Comparison of ENCODE assay signal across 12 cellular contexts in genomic region chr12:52126605-52127578, GRCh38. TPM values are rescaled to one million over a fixed set of nuclear protein-coding genes. Genes with fewer than 3 reads are reported as not detected.
DNase-seq lines count a peak whose midpoint lies in the region; TF ChIP-seq lines count a peak whose summit lies in the region.
"Had no signal": no experiment of that assay in that cellular context is flagged by ENCODE, and none has a peak within 500 bp of the region (broad histone marks: within the 10 kb centered on the region; RNA-seq: fewer than 3 reads in every experiment).

No MANE protein-coding gene starts in this region.

- H3K9ac ChIP-seq in Karpas-422 (ENCODE audit: low read length), result no peak overlapping the region

- H3K4me1 ChIP-seq in tibial artery (peaks cover 0 to 8% (median 0%) of the 10 kb centered on the region in 4 donors), Karpas-422 (ENCODE audit: low read length) (peaks cover 26% of the 10 kb centered on the region)

- H3K27ac ChIP-seq in cingulate gyrus (ENCODE audit: low read depth, low read length) (peak overlapping the region; percentile 49), tibial artery (peak overlapping the region in 1 of 2 donors; percentile 28), Karpas-422 (ENCODE audit: low read length) (no peak overlapping the region)

- no peaks in the 10 kb centered on the region for H4K20me1 ChIP-seq in Karpas-422 (ENCODE audit: insufficient read depth, low read depth, low read length)

- no peak overlapping the region for H2AFZ ChIP-seq in Karpas-422 (ENCODE audit: low read length)

- H3K4me3 ChIP-seq in tibial artery, result no peak overlapping the region
- H3K4me3 ChIP-seq in Karpas-422 (ENCODE audit: low read length), result no peak overlapping the region

- peaks cover 0 to 32% of the 10 kb centered on the region in 2 donors for H3K27me3 ChIP-seq in tibial artery
- no peaks in the 10 kb centered on the region for H3K27me3 ChIP-seq in Karpas-422 (ENCODE audit: low read length)

- DNase-seq in HEK293T (ENCODE audit: extremely low spot score) (peak; percentile 19), left kidney (ENCODE audit: low read depth, low spot score) (peak; percentile 70), tibial artery (peak; percentile 58 to 70), NCI-H1694 treated with DMSO at 0.1 percent for 48 hours (lab: John Stamatoyannopoulos, UW) (no peak), Karpas-422 (no peak), posterior vena cava (ENCODE audit: low spot score) (no peak), NAMALWA (ENCODE audit: low spot score) (no peak)
- DNase-seq: anterior cingulate cortex, NCI-H226 had no signal

- intact Hi-C loops in tibial artery (cut with DNase I; ENCODE audit: low total_unique reads) (no loop called here), posterior vena cava (cut with DNase I) (no loop called here)

- TF ChIP-seq CTCF in tibial artery (IDR thresholded peaks at IDR 0.05), result no peak

- no peaks in the 10 kb centered on the region for H3K79me2 ChIP-seq in Karpas-422 (ENCODE audit: low read length)

- POLR2A ChIA-PET in HEK293T (lab: Yijun Ruan, JAX), result no interaction called here

- CTCF ChIA-PET in HEK293T (lab: Yijun Ruan, JAX), result interaction anchor here (1.0 to 1.9 kb wide), 2 partner anchors 101 to 102 kb away, joined by 3 to 7 read pairs; no protein-coding TSS in a partner anchor

- no peaks in the 10 kb centered on the region for H3K9me2 ChIP-seq in Karpas-422 (replicated peaks; ENCODE audit: insufficient read depth, low read length)

- H3K36me3 ChIP-seq in tibial artery (no peaks in the 10 kb centered on the region), Karpas-422 (ENCODE audit: insufficient read depth, low read length) (no peaks in the 10 kb centered on the region)

- H3K4me2 ChIP-seq in Karpas-422 (ENCODE audit: low read depth, low read length, poor library complexity, severe bottlenecking), result no peak overlapping the region

- H3K9me3 ChIP-seq in tibial artery, result no peaks in the 10 kb centered on the region
- no peaks in the 10 kb centered on the region for H3K9me3 ChIP-seq in Karpas-422 (ENCODE audit: low read length)

TF ChIP-seq in HEK293T, 16 proteins besides CTCF, POLR2A, EP300 and RAD21:
- TF ChIP-seq LEF1 (IDR thresholded peaks at IDR 0.05; ENCODE audit: borderline replicate concordance) (no peak), SP1 (IDR thresholded peaks at IDR 0.05) (no peak), ARNT (IDR thresholded peaks at IDR 0.05) (no peak), CTBP1 (IDR thresholded peaks at IDR 0.05; ENCODE audit: borderline replicate concordance) (no peak), PKNOX1 (IDR thresholded peaks at IDR 0.05) (no peak), TARDBP (IDR thresholded peaks at IDR 0.05) (no peak), L3MBTL2 (conservative IDR thresholded peaks at IDR 0.05) (no peak), FOXM1 (IDR thresholded peaks at IDR 0.05; ENCODE audit: borderline replicate concordance) (no peak), NFRKB (IDR thresholded peaks at IDR 0.05) (no peak)

RNA-seq across cellular contexts. Expression of gene SMIM41, which starts 47.4 kb away (rescaled TPM):
- total RNA-seq in Karpas-422 (2014; rRNA removed; shearing (Covaris generic); ENCODE audit: low replicate concordance), result 0.75 TPM in 1 of 2 replicates, not detected in the other
- under 1 TPM in 1 of 2 donors, not detected in 1; 0.19 TPM for total RNA-seq in posterior vena cava
- total RNA-seq: Daoy, SK-MEL-5 had no signal

RNA-seq across cellular contexts. Expression of gene ATG101, which starts 57.1 kb away (rescaled TPM):
- total RNA-seq in Karpas-422 (2014; rRNA removed; shearing (Covaris generic); ENCODE audit: low replicate concordance), result 31.9 and 63.0 TPM in 2 replicates
- 10 to 100 TPM; 26.4 to 30.8 TPM for total RNA-seq in posterior vena cava

Comparison
In these comparisons a context has a peak if more than half of its experiments do, and no peak if none do; other contexts are left out.
1. DNase-seq: peak in HEK293T (single experiment), left kidney (single experiment) and tibial artery (2 of 2); none in NCI-H1694 treated with DMSO at 0.1 percent for 48 hours (single experiment), Karpas-422 (single experiment), posterior vena cava (single experiment) and NAMALWA (single experiment).